Comparison of ENCODE assay signal across 8 cellular contexts in genomic region chr17:43367588-43368242, GRCh38. TPM values are rescaled to one million over a fixed set of nuclear protein-coding genes. Genes with fewer than 3 reads are reported as not detected.
A peak's percentile ranks its signal among the peaks of the same experiment; 100 is the strongest.
DNase-seq lines count a peak whose midpoint lies in the region; ATAC-seq, FAIRE-seq and TF ChIP-seq lines count a peak whose summit lies in the region.

No MANE protein-coding gene starts in this region.

- H3K4me1 ChIP-seq in esophagus muscularis mucosa, result peaks cover 30 to 35% (median 33%) of the 10 kb centered on the region in 4 donors

- 25% methylated on average over 18 of the region's 18 CpGs for WGBS in esophagus muscularis mucosa

- no peaks in the 10 kb centered on the region for H3K9me3 Mint-ChIP-seq in activated CD8-positive, alpha-beta T cell treated with anti-CD3 and anti-CD28 coated beads for 36 hours
- H3K9me3 Mint-ChIP-seq in natural killer cell, result no peaks in the 10 kb centered on the region

- peak overlapping the region; percentile 100 for H3K27ac Mint-ChIP-seq in activated CD8-positive, alpha-beta T cell treated with anti-CD3 and anti-CD28 coated beads for 36 hours
- peak overlapping the region; percentile 97 to 100 for H3K27ac Mint-ChIP-seq in natural killer cell

- no peaks in the 10 kb centered on the region for H3K9me3 ChIP-seq in esophagus muscularis mucosa

- peak; percentile 51 for DNase-seq in BJ (ENCODE audit: low read depth)
- DNase-seq in NCI-H510A treated with DMSO at 0.1 percent for 48 hours (lab: John Stamatoyannopoulos, UW), result peak; percentile 84
- DNase-seq in activated CD8-positive, alpha-beta T cell treated with anti-CD3 and anti-CD28 coated beads for 36 hours, result peak; percentile 68
- DNase-seq in esophagus muscularis mucosa (ENCODE audit: extremely low spot score), result no peak
- no peak for DNase-seq in natural killer cell
- no peak for DNase-seq in D721Med (ENCODE audit: insufficient read length, low spot score)

- POLR2A ChIA-PET in BJ (lab: Charles Lee), result interaction anchor here (0.6 to 2.4 kb wide), 19 partner anchors 7 to 344 kb away, joined by 3 to 33 read pairs (median 4); partner anchors contain the start of genes ARL4D and DHX8
- POLR2A ChIA-PET in activated CD8-positive, alpha-beta T cell treated with anti-CD3 and anti-CD28 coated beads for 36 hours (lab: Charles Lee), result interaction anchor here (0.6 to 8.1 kb wide), 39 partner anchors 8 to 1174 kb away, joined by 3 to 155 read pairs (median 5); partner anchors contain the start of genes ARL4D, DHX8, G6PC3 and GHDC

- no peak for TF ChIP-seq EP300 in esophagus muscularis mucosa (IDR thresholded peaks at IDR 0.05)

- peak; percentile 47 for ATAC-seq in GM18907 (IDR thresholded peaks at IDR 0.05; ENCODE audit: unreplicated experiment)
- ATAC-seq in HG03342 (IDR thresholded peaks at IDR 0.05; ENCODE audit: unreplicated experiment), result peak; percentile 28
- ATAC-seq in activated CD8-positive, alpha-beta T cell treated with anti-CD3 and anti-CD28 coated beads for 36 hours, result peak; percentile 64
- peak; percentile 44 to 64 (median 62) for ATAC-seq in natural killer cell

- no peaks in the 10 kb centered on the region for H3K27me3 Mint-ChIP-seq in activated CD8-positive, alpha-beta T cell treated with anti-CD3 and anti-CD28 coated beads for 36 hours
- H3K27me3 Mint-ChIP-seq in natural killer cell (ENCODE audit: low read depth in 2 of 2), result no peaks in the 10 kb centered on the region

- H3K27ac ChIP-seq in esophagus muscularis mucosa (replicated peaks in 1 of 4), result peak overlapping the region; percentile 96 to 100 (median 100)

- TF ChIP-seq CTCF in BJ (IDR thresholded peaks at IDR 0.05; ENCODE audit: insufficient read depth, low read depth, low read length) (no peak), esophagus muscularis mucosa (IDR thresholded peaks at IDR 0.05) (no peak), natural killer cell (IDR thresholded peaks at IDR 0.05) (no peak), D721Med (IDR thresholded peaks at IDR 0.05; ENCODE audit: insufficient read depth, missing control alignments) (no peak)
- no peak for TF ChIP-seq CTCF in activated CD8-positive, alpha-beta T cell treated with anti-CD3 and anti-CD28 coated beads for 36 hours (IDR thresholded peaks at IDR 0.05)

- no peak for FAIRE-seq in D721Med (lab: Jason Lieb, UNC)

- H3K27me3 ChIP-seq in BJ (ENCODE audit: control insufficient read depth, insufficient read depth, low read length) (no peaks in the 10 kb centered on the region), esophagus muscularis mucosa (no peaks in the 10 kb centered on the region)

- no peak for TF ChIP-seq POLR2A in esophagus muscularis mucosa (IDR thresholded peaks at IDR 0.05; ENCODE audit: low read depth)

- CTCF ChIA-PET in BJ (lab: Yijun Ruan, JAX), result interaction anchor here (1.2 to 2.4 kb wide), 6 partner anchors 10 to 116 kb away, joined by 3 to 22 read pairs (median 10); partner anchors contain the start of gene DHX8
- CTCF ChIA-PET in activated CD8-positive, alpha-beta T cell treated with anti-CD3 and anti-CD28 coated beads for 36 hours (lab: Charles Lee), result interaction anchor here (1.0 to 4.2 kb wide), 7 partner anchors 20 to 115 kb away, joined by 3 to 34 read pairs (median 5); partner anchors contain the start of genes ARL4D and DHX8

- no peaks in the 10 kb centered on the region for H3K36me3 Mint-ChIP-seq in activated CD8-positive, alpha-beta T cell treated with anti-CD3 and anti-CD28 coated beads for 36 hours (ENCODE audit: low read depth)
- H3K36me3 Mint-ChIP-seq in natural killer cell, result no peaks in the 10 kb centered on the region

- intact Hi-C loops in activated CD8-positive, alpha-beta T cell treated with anti-CD3 and anti-CD28 coated beads for 36 hours (cut with micrococcal nuclease), result loop anchor here (1.0 to 2.0 kb wide), 2 partner anchors 7 to 21 kb away; no protein-coding TSS in a partner anchor
- intact Hi-C loops in esophagus muscularis mucosa (cut with DNase I), result no loop called here
- intact Hi-C loops in natural killer cell (cut with micrococcal nuclease), result loop anchor here (1.0 to 10.0 kb wide), 4 partner anchors 22 to 1857 kb away; partner anchors contain the start of genes FMNL1, NBR1, RND2 and VAT1

- H3K36me3 ChIP-seq in BJ (ENCODE audit: control insufficient read depth, insufficient read depth, low read length) (no peaks in the 10 kb centered on the region), esophagus muscularis mucosa (no peaks in the 10 kb centered on the region)

- H3K4me3 ChIP-seq in BJ (ENCODE audit: low read depth, low read length) (peak overlapping the region; percentile 38), esophagus muscularis mucosa (peak overlapping the region; percentile 58 to 66 (median 62))

- H3K4me3 Mint-ChIP-seq in activated CD8-positive, alpha-beta T cell treated with anti-CD3 and anti-CD28 coated beads for 36 hours, result peak overlapping the region; percentile 97
- H3K4me3 Mint-ChIP-seq in natural killer cell, result peak overlapping the region; percentile 87

- H3K4me1 Mint-ChIP-seq in activated CD8-positive, alpha-beta T cell treated with anti-CD3 and anti-CD28 coated beads for 36 hours (ENCODE audit: low read depth), result peaks cover 48% of the 10 kb centered on the region
- H3K4me1 Mint-ChIP-seq in natural killer cell, result peaks cover 27 to 29% of the 10 kb centered on the region in 2 donors

RNA-seq across cellular contexts. Expression of gene ARL4D, which starts 31.1 kb away (rescaled TPM):
- polyA plus RNA-seq in BJ (2011; rRNA removed), result 29.1 and 33.8 TPM in 2 replicates
- 17.0 and 25.6 TPM in 2 replicates for polyA minus RNA-seq in BJ (2011; rRNA and poly(A)+ RNA removed)
- 1 to 10 TPM; 2.2 to 3.4 TPM for total RNA-seq in activated CD8-positive, alpha-beta T cell treated with anti-CD3 and anti-CD28 coated beads for 36 hours
- total RNA-seq in esophagus muscularis mucosa, result 10 to 100 TPM; 17.5 to 31.1 (median 21.9) TPM
- total RNA-seq in natural killer cell, result 1 to 10 TPM; 4.1 to 6.9 (median 5.3) TPM

Comparison
In these comparisons a context has a peak if more than half of its experiments do, and no peak if none do; other contexts are left out.
1. DNase-seq: peak in BJ (single experiment), NCI-H510A treated with DMSO at 0.1 percent for 48 hours (single experiment) and activated CD8-positive, alpha-beta T cell treated with anti-CD3 and anti-CD28 coated beads for 36 hours (single experiment); none in esophagus muscularis mucosa (single experiment), natural killer cell (single experiment) and D721Med (single experiment).
2. Peak in every context shown above with its lines, with median percentiles within 50 percentile points of each other: ATAC-seq.